9 cellular contexts compared by ENCODE assay signal in the genomic region with DNA sequence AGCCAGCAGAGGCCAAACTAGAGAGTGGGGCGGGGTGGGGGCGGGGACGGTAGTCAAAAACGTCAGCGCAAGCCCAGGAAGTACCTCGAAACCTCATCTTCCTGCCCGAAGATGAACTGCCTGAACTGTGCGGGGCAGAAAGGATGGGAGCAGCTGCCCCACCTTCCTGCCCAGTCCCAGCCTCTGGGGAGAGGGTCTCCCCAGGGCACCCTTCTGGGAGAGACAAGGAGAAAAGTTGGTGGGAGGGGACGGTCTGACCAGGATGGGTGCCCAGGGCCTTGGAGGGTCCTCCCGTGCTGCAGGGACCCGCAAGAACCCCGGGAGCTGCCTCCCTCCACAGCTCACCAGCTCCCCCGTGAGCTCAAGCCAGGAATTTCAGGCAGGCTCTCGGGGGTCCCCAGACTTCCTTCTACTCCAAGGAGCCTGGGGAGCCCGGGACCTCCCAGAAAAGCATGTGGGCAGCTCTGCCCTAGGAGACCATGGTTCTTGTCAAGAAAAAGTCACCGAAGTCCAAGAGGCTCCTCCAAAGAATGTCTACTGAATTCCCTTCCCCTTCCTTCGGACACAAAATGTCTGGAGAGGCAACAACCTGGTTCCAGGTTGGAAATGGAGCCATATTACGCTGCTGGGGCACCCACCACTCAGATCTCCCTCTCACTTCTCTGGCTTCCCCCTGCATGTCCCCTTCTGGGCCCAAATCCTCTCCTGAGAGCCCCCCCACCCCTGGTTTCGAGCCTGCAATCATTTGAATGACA. TPM values are rescaled to one million over a fixed set of nuclear protein-coding genes. Genes with fewer than 3 reads are reported as not detected.
DNase-seq lines count a peak whose midpoint lies in the region; ATAC-seq, FAIRE-seq and TF ChIP-seq lines count a peak whose summit lies in the region.
"Had no signal": no experiment of that assay in that cellular context is flagged by ENCODE, and none has a peak within 500 bp of the region (broad histone marks: within the 10 kb centered on the region; RNA-seq: fewer than 3 reads in every experiment).

No MANE protein-coding gene starts in this region.

- H3K4me1 ChIP-seq in SK-N-SH (ENCODE audit: control insufficient read depth in 1 of 2, insufficient read depth in 2 of 2, low read depth in 1 of 2, low read length in 1 of 2) (no peaks in the 10 kb centered on the region; a peak in 1 of 4 replicates), iPS-18a (ENCODE audit: control insufficient read depth, low read depth, low read length) (no peaks in the 10 kb centered on the region)

- H3K9me3 ChIP-seq in SK-N-SH (no peaks in the 10 kb centered on the region), iPS-18a (ENCODE audit: control insufficient read depth, low read depth, low read length) (no peaks in the 10 kb centered on the region)

- 39% methylated on average over 12 of the region's 19 CpGs for WGBS in SK-N-SH (ENCODE audit: low lambda C conversion rate)

- no peaks in the 10 kb centered on the region for H3K79me2 ChIP-seq in SK-N-SH (ENCODE audit: insufficient read depth)

- peak; percentile 82 for TF ChIP-seq CTCF in SK-N-SH (IDR thresholded peaks at IDR 0.05)

- H3K4me2 ChIP-seq in SK-N-SH: no peak overlapping the region

- no peaks in the 10 kb centered on the region for H3K9me2 ChIP-seq in SK-N-SH

- CTCF ChIA-PET in SK-N-SH (lab: Yijun Ruan, JAX): interaction anchor here (0.7 to 4.6 kb wide), 27 partner anchors 10 to 325 kb away, joined by 3 to 64 read pairs (median 4); partner anchors contain the start of gene GRK5

- H3K27ac ChIP-seq in SK-N-SH (ENCODE audit: low read depth in 2 of 2, low read length in 1 of 2): no peak overlapping the region
- no peak overlapping the region for H3K27ac ChIP-seq in iPS-18a (ENCODE audit: low read length)
- H3K27ac ChIP-seq: epithelial cell of prostate had no signal

- no peaks in the 10 kb centered on the region for H3F3A ChIP-seq in SK-N-SH (replicated peaks; ENCODE audit: insufficient read depth)

- DNase-seq in COLO829 (ENCODE audit: low spot score) (peak; percentile 13), GM19239 (ENCODE audit: insufficient read length, low spot score) (peak; percentile 60), SK-N-SH (peak; percentile 83), pons (ENCODE audit: low spot score) (no peak)
- peak; percentile 30 for DNase-seq in activated naive CD8-positive, alpha-beta T cell treated with anti-CD3 and anti-CD28 coated beads, Interleukin-2, amount 50 U/mL, for 16 hours (ENCODE audit: low read depth, low spot score)
- DNase-seq in stimulated activated CD4-positive, alpha-beta T cell treated with anti-CD3 and anti-CD28 coated beads, Interleukin-1b, Interleukin-23, amount 100 ng/mL, for 4 hours (ENCODE audit: low read depth in 2 of 2): peak; percentile 45 to 51

- TF ChIP-seq EP300 in SK-N-SH (IDR thresholded peaks at IDR 0.05; ENCODE audit: borderline replicate concordance in 1 of 2, low read depth in 1 of 2, low read length in 1 of 2): no peak

- H3K9ac ChIP-seq in SK-N-SH (no peak overlapping the region), iPS-18a (ENCODE audit: low read length) (no peak overlapping the region)

- H3K4me3 ChIP-seq in SK-N-SH (ENCODE audit: low read depth in 2 of 2, low read length in 1 of 2): no peak overlapping the region
- H3K4me3 ChIP-seq in iPS-18a (ENCODE audit: low read length): peak overlapping the region; percentile 62

- POLR2A ChIA-PET in SK-N-SH (lab: Yijun Ruan, JAX): no interaction called here

- no peaks in the 10 kb centered on the region for H3K36me3 ChIP-seq in SK-N-SH (replicated peaks in 1 of 2; ENCODE audit: control insufficient read depth in 1 of 2, insufficient read depth in 2 of 2, low read length in 1 of 2)
- H3K36me3 ChIP-seq in iPS-18a (ENCODE audit: control insufficient read depth, low read depth, low read length): no peaks in the 10 kb centered on the region

- peak; percentile 74 for FAIRE-seq in GM19239 (lab: Jason Lieb, UNC)

- 0 out of 2 replicates have a peak overlapping the region, but pooled peaks have one; percentile 51 for H2AFZ ChIP-seq in SK-N-SH (ENCODE audit: low read depth)

- peak; percentile 76 for TF ChIP-seq RAD21 in SK-N-SH (IDR thresholded peaks at IDR 0.05; ENCODE audit: low read length)

- ATAC-seq in HG03354 (IDR thresholded peaks at IDR 0.05; ENCODE audit: poor library complexity, severe bottlenecking, unreplicated experiment): peak; percentile 87

- H3K27me3 ChIP-seq in SK-N-SH (ENCODE audit: insufficient read depth) (no peaks in the 10 kb centered on the region), iPS-18a (ENCODE audit: control insufficient read depth, insufficient read depth, low read length) (peaks cover 15% of the 10 kb centered on the region)

- H4K20me1 ChIP-seq in SK-N-SH (ENCODE audit: insufficient read depth): no peaks in the 10 kb centered on the region

TF ChIP-seq in SK-N-SH, 30 proteins besides CTCF, POLR2A, EP300 and RAD21:
- peak; percentile 69 for TF ChIP-seq SMC3 (IDR thresholded peaks at IDR 0.05; ENCODE audit: low read depth, low read length)
- TF ChIP-seq RXRA (IDR thresholded peaks at IDR 0.05; ENCODE audit: borderline replicate concordance, low read depth): no peak

RNA-seq across cellular contexts. Expression of gene RGS10, which starts 52.8 kb away (rescaled TPM):
- polyA plus RNA-seq in SK-N-SH (2012; rRNA removed): 41.2 and 44.6 TPM in 2 replicates
- polyA plus RNA-seq in SK-N-SH (2012; cell fraction: cytosol; rRNA removed): 59.4 and 77.8 TPM in 2 replicates
- 9.5 and 11.8 TPM in 2 replicates for polyA plus RNA-seq in SK-N-SH (2012; cell fraction: nucleus; rRNA removed)
